In the genomic region with DNA sequence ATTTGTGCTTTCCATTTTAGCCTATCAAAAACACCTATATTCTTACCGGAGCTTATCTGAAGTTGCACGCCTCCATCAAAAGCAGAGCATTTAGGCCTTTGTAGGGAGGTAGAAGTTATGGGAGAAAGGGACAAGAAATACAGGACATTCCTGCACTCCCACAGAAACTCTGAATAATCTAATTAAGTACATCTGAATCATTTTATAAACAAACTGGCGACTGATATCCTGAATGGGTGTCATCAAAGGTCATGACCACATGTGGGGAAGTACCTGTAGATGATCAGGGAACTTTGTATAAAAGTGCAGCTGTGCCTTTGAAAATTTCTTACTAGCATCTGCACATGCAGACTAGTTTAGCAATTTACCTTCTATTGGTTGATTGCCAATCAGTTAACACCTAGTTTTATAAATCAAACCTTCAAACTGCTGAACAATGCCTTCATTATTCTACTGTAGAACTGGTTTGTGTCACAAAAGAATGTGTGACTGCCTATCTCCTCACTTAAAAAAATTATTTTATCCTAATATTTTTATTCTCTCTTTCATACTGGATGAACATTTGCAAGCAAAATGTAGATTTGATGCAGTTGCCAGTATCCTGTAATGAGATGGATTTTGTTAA, we compare ENCODE assay signal across 18 cellular contexts. TPM values are rescaled to one million over a fixed set of nuclear protein-coding genes. Genes with fewer than 3 reads are reported as not detected.
DNase-seq lines count a peak whose midpoint lies in the region; ATAC-seq, FAIRE-seq and TF ChIP-seq lines count a peak whose summit lies in the region.
"Had no signal": no experiment of that assay in that cellular context is flagged by ENCODE, and none has a peak within 500 bp of the region (broad histone marks: within the 10 kb centered on the region; RNA-seq: fewer than 3 reads in every experiment).

No MANE protein-coding gene starts in this region.

- H3K27ac ChIP-seq in body of pancreas: peak overlapping the region in 2 of 4 donors; percentile 30 to 53
- H3K27ac ChIP-seq: heart left ventricle, upper lobe of right lung had no signal

- H3K9me3 ChIP-seq in body of pancreas: no peaks in the 10 kb centered on the region
- peaks cover 3% of the 10 kb centered on the region for H3K9me3 ChIP-seq in mucosa of descending colon
- H3K9me3 ChIP-seq: heart left ventricle, upper lobe of right lung had no signal

- DNase-seq in COLO829 (ENCODE audit: low spot score) (peak; percentile 45), LoVo (ENCODE audit: low spot score) (peak; percentile 84), body of pancreas (peak in 1 of 4 donors; percentile 55), mucosa of descending colon (no peak), pons (ENCODE audit: low spot score) (no peak), HTR-8/SVneo (ENCODE audit: insufficient read length, low spot score) (no peak), SKM-1 (lab: John Stamatoyannopoulos, UW; ENCODE audit: unreplicated experiment) (no peak)
- DNase-seq: activated CD4-positive, alpha-beta T cell treated with anti-CD3 and anti-CD28 coated beads, Interleukin-2, amount 50 U/mL, for 1 hour; activated naive CD4-positive, alpha-beta T cell treated with anti-CD3 and anti-CD28 coated beads, Interleukin-2, amount 10 ng/mL, durations not matched to agents 7 days and 5 days; activated T-cell treated with anti-CD3 and anti-CD28 coated beads, Interleukin-2, amount 50 U/mL, for 1 hour; CD8-positive, alpha-beta memory T cell; heart left ventricle; NCI-H1092 treated with DMSO at 0.1 percent for 48 hours; stimulated activated naive CD4-positive, alpha-beta T cell; upper lobe of right lung had no signal

- no peak for TF ChIP-seq POLR2A in body of pancreas (IDR thresholded peaks at IDR 0.05)

- peak; percentile 79 for ATAC-seq in body of pancreas
- ATAC-seq in mucosa of descending colon: peak; percentile 13
- no peak for ATAC-seq in GM19395 (IDR thresholded peaks at IDR 0.05; ENCODE audit: unreplicated experiment)
- ATAC-seq: heart left ventricle; natural killer cell treated with Interleukin-12 subunit alpha and Interleukin-12 subunit beta and Interleukin-15 and Interleukin-18, amount 100 ng/mL, for 72 hours; upper lobe of right lung had no signal

- H3K27me3 ChIP-seq in body of pancreas: no peaks in the 10 kb centered on the region
- H3K27me3 ChIP-seq: heart left ventricle, upper lobe of right lung had no signal

- intact Hi-C loops in body of pancreas (cut with DNase I) (no loop called here), mucosa of descending colon (cut with DNase I, micrococcal nuclease) (no loop called here)

- H3K4me3 ChIP-seq in body of pancreas (no peak overlapping the region), mucosa of descending colon (no peak overlapping the region)
- H3K4me3 ChIP-seq: heart left ventricle, upper lobe of right lung had no signal

- no peak for FAIRE-seq in HTR-8/SVneo (lab: Jason Lieb, UNC)

- TF ChIP-seq CTCF in body of pancreas (IDR thresholded peaks at IDR 0.05) (no peak), mucosa of descending colon (IDR thresholded peaks at IDR 0.05) (no peak)

- H3K36me3 ChIP-seq in body of pancreas (replicated peaks in 1 of 2; ENCODE audit: insufficient read depth in 1 of 2, low read depth in 2 of 2) (no peaks in the 10 kb centered on the region), mucosa of descending colon (ENCODE audit: low read depth) (no peaks in the 10 kb centered on the region)

- H3K4me1 ChIP-seq in body of pancreas (peaks cover 13% of the 10 kb centered on the region), mucosa of descending colon (ENCODE audit: low read depth) (peaks cover 4% of the 10 kb centered on the region)
- H3K4me1 ChIP-seq: upper lobe of right lung had no signal

- WGBS in body of pancreas, 2 donors: 30 to 56% methylated on average over 3 of the region's 3 CpGs

RNA-seq across cellular contexts. Expression of a gene that starts 17.1 kb away (rescaled TPM):
- total RNA-seq in body of pancreas: 10 to 100 TPM; 14.3 to 14.8 TPM
- 10 to 100 TPM in 1 of 3 donors, 1 to 10 TPM in 2; 2.1 to 42.2 (median 9.1) TPM for total RNA-seq in mucosa of descending colon
- total RNA-seq: CD8-positive, alpha-beta memory T cell; dermis microvascular lymphatic vessel endothelial cell; natural killer cell treated with Interleukin-12 subunit alpha and Interleukin-12 subunit beta and Interleukin-15 and Interleukin-18, amount 100 ng/mL, for 72 hours had no signal

Comparison
In these comparisons a context has a peak if more than half of its experiments do, and no peak if none do; other contexts are left out.
1. DNase-seq: peak in COLO829 (single experiment) and LoVo (single experiment); none in mucosa of descending colon (0 of 3), pons (single experiment), HTR-8/SVneo (single experiment) and SKM-1 (single experiment).